In the genomic region with DNA sequence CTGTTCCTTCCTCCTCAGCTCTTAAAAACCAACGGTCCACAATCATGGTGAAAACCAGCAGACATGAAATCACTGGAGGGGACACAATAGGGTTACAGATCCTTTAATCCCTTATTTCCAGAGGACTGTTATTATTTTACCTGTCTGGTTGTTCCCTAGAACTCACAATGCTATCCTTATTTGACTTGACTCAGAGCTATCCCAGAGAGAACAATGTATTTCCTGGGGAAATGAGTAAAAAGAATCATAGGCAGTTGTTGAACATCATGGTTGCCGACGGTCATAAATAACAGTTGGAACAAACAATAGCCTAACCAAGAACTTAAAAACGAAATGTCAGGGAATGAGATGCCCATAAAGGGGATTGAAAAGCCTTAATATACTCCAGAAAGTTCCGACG, we compare ENCODE assay signal across 21 cellular contexts. TPM values are rescaled to one million over a fixed set of nuclear protein-coding genes. Genes with fewer than 3 reads are reported as not detected.
DNase-seq lines count a peak whose midpoint lies in the region; TF ChIP-seq lines count a peak whose summit lies in the region.
"Had no signal": no experiment of that assay in that cellular context is flagged by ENCODE, and none has a peak within 500 bp of the region (broad histone marks: within the 10 kb centered on the region; RNA-seq: fewer than 3 reads in every experiment).

No MANE protein-coding gene starts in this region.

- H3K4me3 ChIP-seq in tibial artery, result no peak overlapping the region
- H3K4me3 ChIP-seq: A549, GM12878 had no signal

- no peak for TF ChIP-seq CTCF in tibial artery (IDR thresholded peaks at IDR 0.05)

- DNase-seq in DMS53 (lab: John Stamatoyannopoulos, UW) (peak; percentile 13), DMS53 treated with DMSO at 0.1 percent for 48 hours (lab: John Stamatoyannopoulos, UW; ENCODE audit: unreplicated experiment) (no peak), HT1080 (ENCODE audit: low read depth) (peak; percentile 49), dermis blood vessel endothelial cell (peak; percentile 19), foreskin melanocyte (peak; percentile 8), NCI-H510A treated with DMSO at 0.1 percent for 48 hours (lab: John Stamatoyannopoulos, UW) (no peak), tibial artery (no peak)
- DNase-seq in activated CD4-positive, alpha-beta T cell treated with anti-CD3 and anti-CD28 coated beads, Interleukin-2, amount 50 U/mL, for 4 hours, result no peak
- DNase-seq: AML-193; Caco-2; CD4-positive, alpha-beta T cell; DMS79 treated with DMSO at 0.1 percent for 48 hours; GOT3; H7; HFFc6 had no signal

- intact Hi-C loops in tibial artery (cut with DNase I; ENCODE audit: low total_unique reads), result no loop called here

- no peaks in the 10 kb centered on the region for H3K27me3 ChIP-seq in tibial artery

- no peaks in the 10 kb centered on the region for H3K9me3 ChIP-seq in tibial artery
- H3K9me3 ChIP-seq: A549, Caco-2 had no signal

- H3K27ac ChIP-seq in tibial artery, result no peak overlapping the region
- H3K27ac ChIP-seq: 22Rv1, A549, C4-2B had no signal

- H3K36me3 ChIP-seq in tibial artery, result no peaks in the 10 kb centered on the region

- no peaks in the 10 kb centered on the region for H3K4me1 ChIP-seq in tibial artery
- H3K4me1 ChIP-seq: A549, Caco-2 had no signal

RNA-seq across cellular contexts. Expression of a gene that starts 9.3 kb away (rescaled TPM):
- not detected in 2 replicates for total RNA-seq in HT1080 (2014; rRNA removed; shearing (Covaris generic))
- not detected in 2 replicates for polyA plus RNA-seq in HT1080 (2015; cell fraction: cytosol; rRNA removed)
- not detected in 2 replicates for polyA plus RNA-seq in HT1080 (2015; cell fraction: nucleus; rRNA removed)
- not detected in 2 replicates for total RNA-seq in dermis blood vessel endothelial cell
- total RNA-seq: Caco-2; CD4-positive, alpha-beta T cell; GM12878; H7; HepG2; HFFc6 had no signal
- polyA plus RNA-seq: A549, BJ, GM12878 had no signal

RNA-seq across cellular contexts. Expression of a gene that starts 9.4 kb away (rescaled TPM):
- not detected in 2 replicates for total RNA-seq in HT1080 (2014; rRNA removed; shearing (Covaris generic))
- not detected in 2 replicates for polyA plus RNA-seq in HT1080 (2015; cell fraction: cytosol; rRNA removed)
- not detected in 2 replicates for polyA plus RNA-seq in HT1080 (2015; cell fraction: nucleus; rRNA removed)
- total RNA-seq in dermis blood vessel endothelial cell, result not detected in 2 replicates
- total RNA-seq: Caco-2; CD4-positive, alpha-beta T cell; GM12878; H7; HepG2; HFFc6 had no signal
- polyA plus RNA-seq: A549, BJ, GM12878, HepG2 had no signal

RNA-seq across cellular contexts. Expression of a gene that starts 21.5 kb away (rescaled TPM):
- not detected in 2 replicates for total RNA-seq in HT1080 (2014; rRNA removed; shearing (Covaris generic))
- 0.13 TPM in 1 of 2 replicates, not detected in the other for polyA plus RNA-seq in HT1080 (2015; cell fraction: cytosol; rRNA removed)
- not detected in 2 replicates for polyA plus RNA-seq in HT1080 (2015; cell fraction: nucleus; rRNA removed)
- not detected in 2 replicates for total RNA-seq in dermis blood vessel endothelial cell
- total RNA-seq: Caco-2; CD4-positive, alpha-beta T cell; GM12878; H7; HepG2; HFFc6 had no signal
- polyA plus RNA-seq: A549, BJ, GM12878, HepG2 had no signal

RNA-seq across cellular contexts. Expression of a gene that starts 27.1 kb away (rescaled TPM):
- total RNA-seq in HT1080 (2014; rRNA removed; shearing (Covaris generic)), result not detected in 2 replicates
- polyA plus RNA-seq in HT1080 (2015; cell fraction: cytosol; rRNA removed), result not detected in 2 replicates
- not detected in 2 replicates for polyA plus RNA-seq in HT1080 (2015; cell fraction: nucleus; rRNA removed)
- not detected in 2 replicates for total RNA-seq in dermis blood vessel endothelial cell
- total RNA-seq: Caco-2; CD4-positive, alpha-beta T cell; GM12878; H7; HepG2; HFFc6 had no signal
- polyA plus RNA-seq: A549, BJ, GM12878 had no signal

RNA-seq across cellular contexts. Expression of a gene that starts 51.5 kb away (rescaled TPM):
- not detected in 2 replicates for total RNA-seq in HT1080 (2014; rRNA removed; shearing (Covaris generic))
- not detected in 2 replicates for polyA plus RNA-seq in HT1080 (2015; cell fraction: cytosol; rRNA removed)
- polyA plus RNA-seq in HT1080 (2015; cell fraction: nucleus; rRNA removed), result not detected in 2 replicates
- total RNA-seq in dermis blood vessel endothelial cell, result not detected in 2 replicates
- total RNA-seq: Caco-2; CD4-positive, alpha-beta T cell; GM12878; H7; HepG2; HFFc6 had no signal
- polyA plus RNA-seq: A549, BJ, GM12878 had no signal

Comparison
In these comparisons a context has a peak if more than half of its experiments do, and no peak if none do; other contexts are left out.
1. DNase-seq: peak in DMS53 (single experiment), HT1080 (single experiment), dermis blood vessel endothelial cell (single experiment) and foreskin melanocyte (single experiment); none in DMS53 treated with DMSO at 0.1 percent for 48 hours (single experiment), NCI-H510A treated with DMSO at 0.1 percent for 48 hours (single experiment), tibial artery (0 of 2) and activated CD4-positive, alpha-beta T cell treated with anti-CD3 and anti-CD28 coated beads, Interleukin-2, amount 50 U/mL, for 4 hours (0 of 2).